ENCODE assay signal across 18 cellular contexts in the genomic region with DNA sequence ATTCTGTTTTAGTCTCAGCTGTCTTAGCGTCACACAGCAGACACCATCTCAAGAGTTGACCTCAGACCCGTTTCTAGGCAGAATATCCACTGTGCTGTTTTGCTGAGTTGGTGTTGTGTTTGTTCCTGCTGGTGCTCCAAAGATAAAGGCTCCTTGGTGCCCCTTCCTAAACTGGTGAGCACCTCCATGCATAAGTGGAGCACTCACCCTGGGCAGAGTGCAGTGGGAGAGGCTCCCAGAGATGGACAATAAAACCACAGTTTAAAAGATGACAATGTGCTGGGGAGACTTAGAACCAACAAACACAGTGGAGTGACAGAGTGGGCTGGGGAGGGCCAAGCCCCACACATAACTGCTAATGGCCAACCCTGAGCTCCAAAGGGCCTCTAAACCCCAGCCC.
A peak's percentile ranks its signal among the peaks of the same experiment; 100 is the strongest.
DNase-seq lines count a peak whose midpoint lies in the region; FAIRE-seq and TF ChIP-seq lines count a peak whose summit lies in the region.
"Had no signal": no experiment of that assay in that cellular context is flagged by ENCODE, and none has a peak within 500 bp of the region (broad histone marks: within the 10 kb centered on the region; RNA-seq: fewer than 3 reads in every experiment).

No MANE protein-coding gene starts in this region.

- H4K8ac ChIP-seq in neuronal stem cell (ENCODE audit: low read depth, low read length) (no peak overlapping the region), H9 (replicated peaks; ENCODE audit: insufficient read length, low read depth, low read length) (no peak overlapping the region)

- H3K79me1 ChIP-seq in neuronal stem cell (ENCODE audit: low read depth, low read length): no peaks in the 10 kb centered on the region
- no peaks in the 10 kb centered on the region for H3K79me1 ChIP-seq in H9 (ENCODE audit: insufficient read depth, low read depth, low read length, poor library complexity, severe bottlenecking)

- H3K79me2 ChIP-seq in H9 (ENCODE audit: insufficient read depth, low read length): no peaks in the 10 kb centered on the region

- no peak overlapping the region for H3K56ac ChIP-seq in H9 (ENCODE audit: insufficient read length, low read depth, low read length)

- H4K5ac ChIP-seq in H9 (ENCODE audit: insufficient read length, low read depth, low read length): no peak overlapping the region

- peaks cover 3% of the 10 kb centered on the region for H3K27me3 Mint-ChIP-seq in H9 (ENCODE audit: low read depth)

- H2AK5ac ChIP-seq in neuronal stem cell (ENCODE audit: low read depth, low read length): peak overlapping the region; percentile 27
- no peak overlapping the region for H2AK5ac ChIP-seq in H9 (ENCODE audit: insufficient read length, low read length)

- no peak overlapping the region for H3K4me3 Mint-ChIP-seq in H9
- H3K4me3 Mint-ChIP-seq: CD4-positive, alpha-beta memory T cell; HFFc6; IgD-negative memory B cell had no signal

- no peaks in the 10 kb centered on the region for H3K9me3 ChIP-seq in neuronal stem cell (replicated peaks in 1 of 2; ENCODE audit: control insufficient read depth in 2 of 2, insufficient read depth in 1 of 2, low read depth in 1 of 2, low read length in 2 of 2)
- no peaks in the 10 kb centered on the region for H3K9me3 ChIP-seq in H9 (ENCODE audit: control insufficient read depth, low read depth, low read length)
- H3K9me3 ChIP-seq: BLaER1 had no signal

- H2BK15ac ChIP-seq in neuronal stem cell (ENCODE audit: low read length) (no peak overlapping the region), H9 (ENCODE audit: low read depth, low read length) (no peak overlapping the region)

- H3K9ac ChIP-seq in neuronal stem cell (ENCODE audit: low read depth, low read length, poor library complexity) (no peak overlapping the region), H9 (ENCODE audit: extremely low read depth, insufficient read length, low read length) (no peak overlapping the region)
- H3K9ac ChIP-seq: BLaER1, GM23248 had no signal

- H3K23ac ChIP-seq in neuronal stem cell (ENCODE audit: low read depth, low read length, poor library complexity) (peak overlapping the region; percentile 10), H9 (ENCODE audit: insufficient read length, low read depth, low read length) (no peak overlapping the region)

- H2AFZ ChIP-seq in neuronal stem cell (ENCODE audit: low read length) (no peak overlapping the region), H9 (ENCODE audit: low read length) (no peak overlapping the region)
- H2AFZ ChIP-seq: GM23248 had no signal

- H3T11ph ChIP-seq in H9 (ENCODE audit: low read length): no peak overlapping the region

- no peak overlapping the region for H4K91ac ChIP-seq in neuronal stem cell (ENCODE audit: low read depth, low read length, poor library complexity)
- no peak overlapping the region for H4K91ac ChIP-seq in H9 (ENCODE audit: insufficient read length, low read depth, low read length)

- H2BK120ac ChIP-seq in neuronal stem cell (ENCODE audit: low read depth, low read length) (no peak overlapping the region), H9 (ENCODE audit: low read depth, low read length, poor library complexity, severe bottlenecking) (no peak overlapping the region)

- no peaks in the 10 kb centered on the region for H4K20me1 ChIP-seq in H9 (ENCODE audit: control insufficient read depth, insufficient read depth, insufficient read length)
- H4K20me1 ChIP-seq: BLaER1 had no signal

- peaks cover 2 to 12% of the 10 kb centered on the region in 2 donors for H3K36me3 ChIP-seq in neuronal stem cell (replicated peaks in 1 of 2; ENCODE audit: control insufficient read depth in 2 of 2, insufficient read depth in 2 of 2, low read length in 2 of 2)

- H3K4me2 ChIP-seq in neuronal stem cell (ENCODE audit: insufficient read depth, low read length, poor library complexity, severe bottlenecking) (no peak overlapping the region), H9 (ENCODE audit: insufficient read depth, insufficient read length, low read length) (no peak overlapping the region)
- H3K4me2 ChIP-seq: BLaER1 had no signal

- H3K27me3 ChIP-seq in neuronal stem cell (ENCODE audit: control insufficient read depth in 3 of 3, insufficient read depth in 3 of 3, low read depth in 1 of 3, low read length in 3 of 3): no peaks in the 10 kb centered on the region
- H3K27me3 ChIP-seq in H9 (ENCODE audit: insufficient read depth, low read length): no peaks in the 10 kb centered on the region
- H3K27me3 ChIP-seq: BLaER1 had no signal

- WGBS in neuronal stem cell (ENCODE audit: extremely low coverage in 2 of 2, insufficient read length in 2 of 2, insufficient replicate concordance in 1 of 2), 2 donors: no CpG with 5 or more reads among the region's 2 CpGs
- no CpG with 5 or more reads among the region's 2 CpGs for WGBS in H9 (ENCODE audit: extremely low coverage, insufficient read length, low lambda C conversion rate)

- H2BK5ac ChIP-seq in neuronal stem cell (ENCODE audit: low read length) (no peak overlapping the region), H9 (ENCODE audit: insufficient read length, low read length) (no peak overlapping the region)

- H3K4me3 ChIP-seq in neuronal stem cell (ENCODE audit: low read length in 2 of 2): no peak overlapping the region
- H3K4me3 ChIP-seq: BLaER1, GM23248 had no signal

- FAIRE-seq in GM19239 (lab: Jason Lieb, UNC): no peak
- FAIRE-seq: HTR-8/SVneo had no signal

- H3K23me2 ChIP-seq in H9 (ENCODE audit: insufficient read length, low read depth, low read length, poor library complexity, severe bottlenecking): no peaks in the 10 kb centered on the region

- H3K14ac ChIP-seq in neuronal stem cell (ENCODE audit: low read length) (no peak overlapping the region), H9 (ENCODE audit: insufficient read depth, low read length) (no peak overlapping the region)

- H3K4ac ChIP-seq in neuronal stem cell (ENCODE audit: low read length) (no peak overlapping the region), H9 (ENCODE audit: low read depth, low read length) (no peak overlapping the region)

- H3K18ac ChIP-seq in neuronal stem cell (ENCODE audit: low read length): no peak overlapping the region
- H3K18ac ChIP-seq in H9 (ENCODE audit: insufficient read length, low read depth, low read length): no peak overlapping the region

- H3K36me3 Mint-ChIP-seq in H9 (ENCODE audit: insufficient read depth in 1 of 3, low read depth in 3 of 3): peaks cover 2 to 5% (median 2%) of the 10 kb centered on the region in 3 experiments; a peak in 4 of 7 replicates
- H3K36me3 Mint-ChIP-seq: CD14-positive monocyte; CD4-positive, alpha-beta memory T cell; IgD-negative memory B cell had no signal

- peaks cover 1 to 3% of the 10 kb centered on the region in 2 experiments; a peak in 3 of 5 replicates for H3K9me3 Mint-ChIP-seq in H9
- H3K9me3 Mint-ChIP-seq: CD4-positive, alpha-beta memory T cell; HFFc6 had no signal

- peaks cover 0 to 5% of the 10 kb centered on the region in 2 donors for H3K4me1 ChIP-seq in neuronal stem cell (ENCODE audit: control insufficient read depth in 2 of 2, insufficient read depth in 1 of 2, low read depth in 1 of 2, low read length in 2 of 2)
- no peaks in the 10 kb centered on the region for H3K4me1 ChIP-seq in H9 (ENCODE audit: insufficient read depth, low read length)

- TF ChIP-seq CTCF in H9 (conservative IDR thresholded peaks at IDR 0.05): no peak

- DNase-seq in neuronal stem cell (ENCODE audit: low spot score): no peak
- no peak for DNase-seq in GM19240 (ENCODE audit: insufficient read length, low spot score)
- DNase-seq in GM19239 (ENCODE audit: insufficient read length, low spot score): no peak
- no peak for DNase-seq in H9
- DNase-seq: 8988T; CD4-positive, alpha-beta memory T cell; DMS79 treated with DMSO at 0.1 percent for 48 hours; GF-D8; GM23248; HFFc6 had no signal

- H2BK12ac ChIP-seq in neuronal stem cell (ENCODE audit: low read length) (no peak overlapping the region), H9 (ENCODE audit: insufficient read length, low read depth, low read length) (no peak overlapping the region)

- no peak overlapping the region for H3K27ac Mint-ChIP-seq in H9
- H3K27ac Mint-ChIP-seq: CD14-positive monocyte, HFFc6 had no signal

- no peak overlapping the region for H2BK20ac ChIP-seq in H9 (ENCODE audit: low read depth, low read length, poor library complexity, severe bottlenecking)

- peaks cover 0 to 4% of the 10 kb centered on the region in 2 experiments; a peak in 2 of 4 replicates for H3K4me1 Mint-ChIP-seq in H9

- H3K27ac ChIP-seq in angular gyrus (ENCODE audit: low read depth, low read length) (peak overlapping the region; percentile 77), cingulate gyrus (ENCODE audit: low read depth, low read length) (peak overlapping the region; percentile 71), neuronal stem cell (replicated peaks; ENCODE audit: low read length) (no peak overlapping the region), temporal lobe (ENCODE audit: low read depth, low read length) (peak overlapping the region; percentile 41), H9 (ENCODE audit: insufficient read length, low read depth, low read length) (no peak overlapping the region)
- H3K27ac ChIP-seq: BLaER1, GM23248, HL-60 had no signal

Comparison
In these comparisons a context has a peak if more than half of its experiments do, and no peak if none do; other contexts are left out.
1. H3K27ac ChIP-seq: peak in angular gyrus (single experiment), cingulate gyrus (single experiment) and temporal lobe (single experiment); none in neuronal stem cell (single experiment) and H9 (single experiment).